ENCODE assay signal across 8 cellular contexts in genomic region chr2:221517362-221518121, GRCh38. TPM values are rescaled to one million over a fixed set of nuclear protein-coding genes. Genes with fewer than 3 reads are reported as not detected.
DNase-seq lines count a peak whose midpoint lies in the region; ATAC-seq and TF ChIP-seq lines count a peak whose summit lies in the region.

No MANE protein-coding gene starts in this region.

- H3K27ac ChIP-seq in cingulate gyrus (ENCODE audit: low read depth, low read length) = peak overlapping the region; percentile 11
- peak overlapping the region in 15 of 21 experiments; percentile 22 to 88 (median 62) for H3K27ac ChIP-seq in skin epidermis

- CTCF ChIA-PET in AG04449 (lab: Yijun Ruan, JAX) = no interaction called here

- no peak overlapping the region for H3K4me3 ChIP-seq in AG04449 (ENCODE audit: low read depth, low read length)
- H3K4me3 ChIP-seq in WI38 (ENCODE audit: low read depth, low read length) = peak overlapping the region; percentile 37
- H3K4me3 ChIP-seq in skin epidermis = no peak overlapping the region

- peak; percentile 86 for ATAC-seq in GM19043 (IDR thresholded peaks at IDR 0.05; ENCODE audit: low read depth, unreplicated experiment)
- peak; percentile 89 for ATAC-seq in HG03139 (IDR thresholded peaks at IDR 0.05; ENCODE audit: unreplicated experiment)

- no peak for TF ChIP-seq CTCF in AG04449 (IDR thresholded peaks at IDR 0.05; ENCODE audit: insufficient read depth, low read length, missing control alignments)
- TF ChIP-seq CTCF in WI38 (IDR thresholded peaks at IDR 0.05; ENCODE audit: low read depth, low read length) = no peak

- DNase-seq in AG04449 (ENCODE audit: low read depth, low spot score) (peak; percentile 71), cerebellum (ENCODE audit: low spot score) (no peak), MV-4-11 (lab: John Stamatoyannopoulos, UW) (no peak)

- POLR2A ChIA-PET in AG04449 (lab: Yijun Ruan, JAX) = no interaction called here

RNA-seq across cellular contexts. Expression of gene EPHA4, which starts 54.6 kb away (rescaled TPM):
- total RNA-seq in cerebellum = 84.7 TPM
